ENCODE assay signal across 22 cellular contexts in the genomic region with DNA sequence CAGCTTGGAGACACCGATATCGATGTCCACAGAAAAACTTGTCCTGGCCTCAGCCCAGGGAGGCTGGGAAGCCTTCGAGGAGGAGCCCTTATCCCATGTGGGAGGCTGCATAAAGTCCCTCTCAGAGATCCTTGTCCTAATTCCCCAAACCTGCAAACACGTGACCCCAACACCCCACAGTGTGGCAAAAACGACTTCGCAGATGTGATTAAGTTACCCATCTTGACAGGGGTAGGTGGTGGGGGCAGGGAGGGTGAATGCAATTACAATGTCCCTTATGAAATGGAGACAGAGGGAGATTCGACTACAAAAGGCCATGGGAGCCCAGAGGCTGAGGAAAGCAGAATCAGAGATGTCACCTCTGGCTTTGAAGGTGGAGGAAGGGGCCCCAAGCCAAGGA. TPM values are rescaled to one million over a fixed set of nuclear protein-coding genes. Genes with fewer than 3 reads are reported as not detected.
DNase-seq lines count a peak whose midpoint lies in the region; ATAC-seq and TF ChIP-seq lines count a peak whose summit lies in the region.
"Had no signal": no experiment of that assay in that cellular context is flagged by ENCODE, and none has a peak within 500 bp of the region (broad histone marks: within the 10 kb centered on the region; RNA-seq: fewer than 3 reads in every experiment).

No MANE protein-coding gene starts in this region.

- DNase-seq in activated effector memory CD4-positive, alpha-beta T cell treated with anti-CD3 and anti-CD28 coated beads, Interleukin-2, amount 50 U/mL, for 16 hours, result peak; percentile 56
- DNase-seq in activated effector memory CD4-positive, alpha-beta T cell treated with Interleukin-2 at 50 U/mL for 16 hours, result no peak
- DNase-seq in OCI-LY7 (ENCODE audit: low spot score), result no peak
- peak in 1 of 10 donors; percentile 31 for DNase-seq in naive thymus-derived CD8-positive, alpha-beta T cell
- no peak for DNase-seq in mucosa of descending colon
- DNase-seq in thyroid gland, result no peak
- DNase-seq: ACHN; activated T-cell treated with anti-CD3 and anti-CD28 coated beads for 4 hours; cerebellar nuclear complex; DMS 273 treated with DMSO at 0.1 percent for 48 hours; NCI-H1092 treated with DMSO at 0.1 percent for 48 hours; NCI-H2029 treated with DMSO at 0.1 percent for 48 hours; NCI-H345; NCI-H774; SHP77; stimulated activated CD4-positive, alpha-beta T cell treated with anti-CD3 and anti-CD28 coated beads, Interleukin-1b, Interleukin-23, amount 100 ng/mL, for 48 hours; testis had no signal

- no peaks in the 10 kb centered on the region for H3K27me3 ChIP-seq in thyroid gland
- H3K27me3 ChIP-seq: testis had no signal

- peak overlapping the region in 9 of 10 donors; percentile 19 to 90 (median 66) for H3K27ac Mint-ChIP-seq in naive thymus-derived CD8-positive, alpha-beta T cell

- H3K9me3 ChIP-seq in OCI-LY7 (ENCODE audit: low read length) (no peaks in the 10 kb centered on the region), mucosa of descending colon (no peaks in the 10 kb centered on the region), thyroid gland (no peaks in the 10 kb centered on the region)
- H3K9me3 ChIP-seq: psoas muscle, testis had no signal

- H3K27ac ChIP-seq in OCI-LY7 (ENCODE audit: low read depth, low read length, poor library complexity, severe bottlenecking) (peak overlapping the region; percentile 91), thyroid gland (no peak overlapping the region)
- H3K27ac ChIP-seq: C4-2B, epithelial cell of prostate, psoas muscle, testis had no signal

- TF ChIP-seq POLR2A in thyroid gland (IDR thresholded peaks at IDR 0.05), result no peak

- H2AFZ ChIP-seq in OCI-LY7 (ENCODE audit: low read length), result no peak overlapping the region

- POLR2A ChIA-PET in OCI-LY7 (lab: Charles Lee), result no interaction called here
- POLR2A ChIA-PET in naive thymus-derived CD8-positive, alpha-beta T cell (lab: Charles Lee), result interaction anchor here (43.1 to 58.8 kb wide), 2 partner anchors 23 to 56 kb away, joined by 1452 to 1841 read pairs; a partner anchor contains a TSS

- peaks cover 22% of the 10 kb centered on the region; the same call in 1 of the 2 replicates for H3K79me2 ChIP-seq in OCI-LY7 (ENCODE audit: insufficient read depth, low read depth, low read length)

- no peak for TF ChIP-seq CTCF in OCI-LY7 (conservative IDR thresholded peaks at IDR 0.05; ENCODE audit: low read length)
- TF ChIP-seq CTCF in mucosa of descending colon (IDR thresholded peaks at IDR 0.05), result no peak
- TF ChIP-seq CTCF in thyroid gland (IDR thresholded peaks at IDR 0.05), result no peak

- no peaks in the 10 kb centered on the region for H3K27me3 Mint-ChIP-seq in naive thymus-derived CD8-positive, alpha-beta T cell

- H3K4me1 ChIP-seq in OCI-LY7 (ENCODE audit: insufficient read depth, low read length, poor library complexity, severe bottlenecking), result peaks cover 39% of the 10 kb centered on the region
- H3K4me1 ChIP-seq in mucosa of descending colon (ENCODE audit: low read depth), result no peaks in the 10 kb centered on the region
- no peaks in the 10 kb centered on the region for H3K4me1 ChIP-seq in thyroid gland
- H3K4me1 ChIP-seq: testis had no signal

- H3K36me3 Mint-ChIP-seq in naive thymus-derived CD8-positive, alpha-beta T cell, result peaks cover 0 to 38% (median 3%) of the 10 kb centered on the region in 3 donors

- H3K4me3 Mint-ChIP-seq in naive thymus-derived CD8-positive, alpha-beta T cell, result no peak overlapping the region

- ATAC-seq in naive thymus-derived CD8-positive, alpha-beta T cell, result no peak
- ATAC-seq in mucosa of descending colon, result no peak
- ATAC-seq: psoas muscle had no signal

- intact Hi-C loops in OCI-LY7 (cut with micrococcal nuclease; ENCODE audit: unreplicated experiment) (loop anchor here (5.0 kb wide), 2 partner anchors 75 to 220 kb away; a partner anchor contains a TSS), mucosa of descending colon (cut with DNase I, micrococcal nuclease) (loop anchor here in 1 of 2 donors (10.0 kb wide), 1 partner anchor 107 kb away; no protein-coding TSS in a partner anchor), thyroid gland (cut with DNase I) (no loop called here)

- no peaks in the 10 kb centered on the region for H3K9me3 Mint-ChIP-seq in naive thymus-derived CD8-positive, alpha-beta T cell

- CTCF ChIA-PET in OCI-LY7 (lab: Charles Lee; ENCODE audit: unreplicated experiment), result no interaction called here

- WGBS in thyroid gland, 2 donors, result 90% methylated on average over 5 to 7 of the region's 7 CpGs

- no peak overlapping the region for H3K4me2 ChIP-seq in OCI-LY7 (ENCODE audit: low read length)

- H3K4me1 Mint-ChIP-seq in naive thymus-derived CD8-positive, alpha-beta T cell, result peaks cover 41 to 75% (median 62%) of the 10 kb centered on the region in 4 donors

- no peaks in the 10 kb centered on the region for H4K20me1 ChIP-seq in OCI-LY7 (ENCODE audit: insufficient read depth, low read length)

- H3K4me3 ChIP-seq in OCI-LY7 (ENCODE audit: low read depth, low read length, poor library complexity, severe bottlenecking), result no peak overlapping the region
- no peak overlapping the region for H3K4me3 ChIP-seq in mucosa of descending colon
- H3K4me3 ChIP-seq in thyroid gland (replicated peaks in 1 of 3), result no peak overlapping the region
- H3K4me3 ChIP-seq: psoas muscle, testis had no signal

- BruUV-seq in OCI-LY7 (replicated peaks; lab: Mats Ljungman, UMichigan), result no TSS peak

- no peaks in the 10 kb centered on the region for H3K9me2 ChIP-seq in OCI-LY7 (ENCODE audit: insufficient read depth, low read length)

- peaks cover 53% of the 10 kb centered on the region for H3K36me3 ChIP-seq in OCI-LY7 (ENCODE audit: insufficient read depth, low read length)
- H3K36me3 ChIP-seq in mucosa of descending colon (ENCODE audit: low read depth), result peaks cover 8% of the 10 kb centered on the region
- peaks cover 31 to 33% of the 10 kb centered on the region in 2 donors for H3K36me3 ChIP-seq in thyroid gland

RNA-seq across cellular contexts. Expression of a gene that starts 2.3 kb away (rescaled TPM):
- total RNA-seq in OCI-LY7 (2014; rRNA removed; shearing (Covaris generic)), result 0.51 and 1.7 TPM in 2 replicates
- total RNA-seq in OCI-LY7 (2022) (3.7 and 9.0 TPM in 2 replicates), mucosa of descending colon (under 1 TPM in 2 of 3 donors, not detected in 1; 0.77 to 0.89 TPM), thyroid gland (under 1 TPM in 1 of 4 donors, not detected in 3; 0.40 TPM)
- total RNA-seq in naive thymus-derived CD8-positive, alpha-beta T cell, result 1 to 10 TPM; 2.4 to 2.8 TPM
- polyA plus RNA-seq in naive thymus-derived CD8-positive, alpha-beta T cell, result not detected
- total RNA-seq: H1, lung microvascular endothelial cell had no signal

RNA-seq across cellular contexts. Expression of a gene that starts 11.2 kb away (rescaled TPM):
- 40.0 and 52.8 TPM in 2 replicates for total RNA-seq in OCI-LY7 (2014; rRNA removed; shearing (Covaris generic))
- total RNA-seq in OCI-LY7 (2022) (60.2 and 64.9 TPM in 2 replicates), mucosa of descending colon (10 to 100 TPM; 39.1 to 41.1 (median 41.0) TPM), thyroid gland (10 to 100 TPM; 28.3 to 61.1 (median 50.4) TPM)
- total RNA-seq in naive thymus-derived CD8-positive, alpha-beta T cell, result 10 to 100 TPM; 77.2 to 77.6 TPM
- 100 to 1,000 TPM; 112 to 171 (median 142) TPM for polyA plus RNA-seq in naive thymus-derived CD8-positive, alpha-beta T cell

RNA-seq across cellular contexts. Expression of a gene that starts 17.8 kb away (rescaled TPM):
- 1.1 and 4.4 TPM in 2 replicates for total RNA-seq in OCI-LY7 (2014; rRNA removed; shearing (Covaris generic))
- total RNA-seq in OCI-LY7 (2022) (13.8 and 15.6 TPM in 2 replicates), mucosa of descending colon (10 to 100 TPM in 1 of 3 donors, 1 to 10 TPM in 2; 3.9 to 21.4 (median 9.7) TPM), thyroid gland (10 to 100 TPM; 15.8 to 22.8 (median 18.0) TPM)
- total RNA-seq in naive thymus-derived CD8-positive, alpha-beta T cell, result 100 to 1,000 TPM; 108 to 114 TPM
- 100 to 1,000 TPM in 2 of 3 donors, 10 to 100 TPM in 1; 68.0 to 172 (median 106) TPM for polyA plus RNA-seq in naive thymus-derived CD8-positive, alpha-beta T cell

RNA-seq across cellular contexts. Expression of a gene that starts 29.8 kb away (rescaled TPM):
- total RNA-seq in OCI-LY7 (2014; rRNA removed; shearing (Covaris generic)), result 24.5 and 34.4 TPM in 2 replicates
- total RNA-seq in OCI-LY7 (2022) (43.3 and 43.6 TPM in 2 replicates), mucosa of descending colon (100 to 1,000 TPM in 1 of 3 donors, 10 to 100 TPM in 2; 67.2 to 103 (median 94.6) TPM), thyroid gland (10 to 100 TPM; 27.7 to 51.9 (median 45.9) TPM)
- 10 to 100 TPM; 16.2 to 18.8 TPM for total RNA-seq in naive thymus-derived CD8-positive, alpha-beta T cell
- polyA plus RNA-seq in naive thymus-derived CD8-positive, alpha-beta T cell, result 10 to 100 TPM; 14.7 to 28.9 (median 18.5) TPM

RNA-seq across cellular contexts. Expression of a gene that starts 50.7 kb away (rescaled TPM):
- 27.8 and 38.5 TPM in 2 replicates for total RNA-seq in OCI-LY7 (2014; rRNA removed; shearing (Covaris generic))
- total RNA-seq in OCI-LY7 (2022), result 66.2 and 67.9 TPM in 2 replicates
- total RNA-seq in naive thymus-derived CD8-positive, alpha-beta T cell, result 100 to 1,000 TPM; 190 to 191 TPM
- polyA plus RNA-seq in naive thymus-derived CD8-positive, alpha-beta T cell, result 100 to 1,000 TPM; 136 to 172 (median 146) TPM
- 10 to 100 TPM; 55.8 to 83.1 (median 62.9) TPM for total RNA-seq in mucosa of descending colon
- 10 to 100 TPM; 66.4 to 76.4 (median 72.2) TPM for total RNA-seq in thyroid gland

Comparison
In these comparisons a context has a peak if more than half of its experiments do, and no peak if none do; other contexts are left out.
1. RNA of a gene that starts 17.8 kb away (total RNA-seq): 108 to 114 TPM in naive thymus-derived CD8-positive, alpha-beta T cell; 15.8 to 22.8 TPM in thyroid gland, 1.1 to 15.6 TPM in OCI-LY7 and 3.9 to 21.4 TPM in mucosa of descending colon; every median in the first group is over 4 times any median in the second.